ENCODE assay signal across 9 cellular contexts in genomic region chr16:73020409-73020884, GRCh38. TPM values are rescaled to one million over a fixed set of nuclear protein-coding genes. Genes with fewer than 3 reads are reported as not detected.
DNase-seq lines count a peak whose midpoint lies in the region; ATAC-seq, FAIRE-seq and TF ChIP-seq lines count a peak whose summit lies in the region.
"Had no signal": no experiment of that assay in that cellular context is flagged by ENCODE, and none has a peak within 500 bp of the region (broad histone marks: within the 10 kb centered on the region; RNA-seq: fewer than 3 reads in every experiment).

No MANE protein-coding gene starts in this region.

- DNase-seq in EL (peak; percentile 96), RCC 7860 (ENCODE audit: low spot score) (peak; percentile 91), fibroblast of the aortic adventitia (ENCODE audit: low read depth) (peak; percentile 92), renal cortical epithelial cell (ENCODE audit: low read depth) (peak; percentile 97), SIG-M5 (lab: John Stamatoyannopoulos, UW) (no peak), putamen (ENCODE audit: low spot score) (no peak)
- DNase-seq: left lung had no signal

- no peak overlapping the region for H3K4me3 ChIP-seq in fibroblast of the aortic adventitia (ENCODE audit: low read depth, low read length)
- H3K4me3 ChIP-seq: left lung had no signal

- ATAC-seq in HG03159 (IDR thresholded peaks at IDR 0.05; ENCODE audit: unreplicated experiment) (no peak), GM18858 (IDR thresholded peaks at IDR 0.05; ENCODE audit: unreplicated experiment) (no peak)
- ATAC-seq: left lung had no signal

- peak; percentile 92 for FAIRE-seq in RCC 7860 (lab: Jason Lieb, UNC)

- TF ChIP-seq CTCF in fibroblast of the aortic adventitia (IDR thresholded peaks at IDR 0.05; ENCODE audit: insufficient read depth, low read length) = no peak

RNA-seq across cellular contexts. Expression of gene ZFHX3, which starts 27.5 kb away (rescaled TPM):
- total RNA-seq in fibroblast of the aortic adventitia (ENCODE audit: low replicate concordance) = 4.8 and 8.1 TPM in 2 replicates
- total RNA-seq in renal cortical epithelial cell = 4.5 and 14.2 TPM in 2 replicates

Comparison
In these comparisons a context has a peak if more than half of its experiments do, and no peak if none do; other contexts are left out.
1. DNase-seq: peak in EL (single experiment), RCC 7860 (single experiment), fibroblast of the aortic adventitia (single experiment) and renal cortical epithelial cell (single experiment); none in SIG-M5 (single experiment) and putamen (single experiment).